Comparison of ENCODE assay signal across 8 cellular contexts in the genomic region with DNA sequence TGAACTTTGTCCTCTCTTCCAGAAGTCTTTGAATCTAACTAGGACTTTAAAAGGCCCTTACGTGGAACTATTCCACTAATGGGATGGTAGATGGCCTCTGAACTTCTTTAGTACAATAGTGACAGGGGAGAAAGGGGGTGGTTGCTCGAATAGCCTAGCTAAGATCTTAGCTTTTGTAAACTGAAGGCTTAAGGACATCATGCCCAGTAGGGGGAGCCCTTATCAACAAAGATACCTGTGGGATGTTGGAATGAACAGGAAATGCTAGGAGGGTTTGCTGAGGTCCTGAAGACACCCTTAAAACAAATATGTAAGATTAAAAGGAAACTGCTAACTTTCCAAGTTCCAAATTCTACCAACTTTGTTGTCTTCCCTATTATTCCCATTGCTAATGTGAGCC. TPM values are rescaled to one million over a fixed set of nuclear protein-coding genes. Genes with fewer than 3 reads are reported as not detected.
A peak's percentile ranks its signal among the peaks of the same experiment; 100 is the strongest.
DNase-seq lines count a peak whose midpoint lies in the region; ATAC-seq and TF ChIP-seq lines count a peak whose summit lies in the region.

No MANE protein-coding gene starts in this region.

- H3K4me3 ChIP-seq in GM23248 (no peak overlapping the region), epithelial cell of esophagus (ENCODE audit: low read length) (no peak overlapping the region), upper lobe of left lung (no peak overlapping the region)

- H3K36me3 ChIP-seq in GM23248 (ENCODE audit: low read depth) = no peaks in the 10 kb centered on the region
- no peaks in the 10 kb centered on the region for H3K36me3 ChIP-seq in upper lobe of left lung

- TF ChIP-seq CTCF in epithelial cell of esophagus (IDR thresholded peaks at IDR 0.05; ENCODE audit: insufficient read depth, low read depth, low read length, missing control alignments) = peak; percentile 84
- TF ChIP-seq CTCF in mesothelial cell of epicardium (IDR thresholded peaks at IDR 0.05; ENCODE audit: unreplicated experiment) = peak; percentile 66
- peak; percentile 34 to 76 (median 56) for TF ChIP-seq CTCF in upper lobe of left lung (IDR thresholded peaks at IDR 0.05)

- H3K9me3 ChIP-seq in GM23248 (ENCODE audit: low read depth) (no peaks in the 10 kb centered on the region), T-helper 17 cell (ENCODE audit: control insufficient read depth, low read length, poor library complexity, severe bottlenecking) (no peaks in the 10 kb centered on the region), upper lobe of left lung (no peaks in the 10 kb centered on the region)

- H3K4me1 ChIP-seq in GM23248 (ENCODE audit: insufficient read depth) (no peaks in the 10 kb centered on the region), upper lobe of left lung (peaks cover 20 to 30% (median 29%) of the 10 kb centered on the region in 4 donors)

- no peaks in the 10 kb centered on the region for H3K79me2 ChIP-seq in GM23248 (ENCODE audit: insufficient read depth)

- no peak overlapping the region for H3K9ac ChIP-seq in GM23248

- no peak overlapping the region for H2AFZ ChIP-seq in GM23248

- WGBS in GM23248 (ENCODE audit: low coverage in 1 of 2, low lambda C conversion rate in 2 of 2, missing lambda C conversion rate in 2 of 2), 2 experiments = 0 to 5% methylated on average over 2 of the region's 2 CpGs
- WGBS in upper lobe of left lung, 2 donors = 2 to 4% methylated on average over 2 of the region's 2 CpGs

- ATAC-seq in T-helper 17 cell (peak; percentile 46), upper lobe of left lung (ENCODE audit: low FRiP score in 2 of 2) (peak; percentile 74 to 87)

- H3K9me2 ChIP-seq in GM23248 (ENCODE audit: insufficient read depth) = no peaks in the 10 kb centered on the region

- no peak for TF ChIP-seq POLR2A in upper lobe of left lung (IDR thresholded peaks at IDR 0.05)

- H3K4me1 Mint-ChIP-seq in T-helper 17 cell (no peaks in the 10 kb centered on the region), mesothelial cell of epicardium (peaks cover 14% of the 10 kb centered on the region)

- H4K20me1 ChIP-seq in GM23248 (ENCODE audit: insufficient read depth) = no peaks in the 10 kb centered on the region

- no peak overlapping the region for H3K4me3 Mint-ChIP-seq in T-helper 17 cell
- H3K4me3 Mint-ChIP-seq in mesothelial cell of epicardium = no peak overlapping the region

- H3K9me3 Mint-ChIP-seq in mesothelial cell of epicardium = no peaks in the 10 kb centered on the region

- H3F3A ChIP-seq in GM23248 (ENCODE audit: insufficient read depth) = no peaks in the 10 kb centered on the region

- in situ Hi-C loops in GM23248 (cut with MboI) = loop anchor here (10.0 to 25.0 kb wide), 2 partner anchors 177 to 680 kb away; no protein-coding TSS in a partner anchor

- DNase-seq in DMS114 treated with DMSO at 0.1 percent for 48 hours (lab: John Stamatoyannopoulos, UW; ENCODE audit: unreplicated experiment) = peak; percentile 53
- DNase-seq in GM23248 = peak; percentile 83
- peak; percentile 88 for DNase-seq in NCI-H1694 (lab: John Stamatoyannopoulos, UW)
- DNase-seq in T-helper 17 cell = peak in 1 of 3 donors; percentile 13
- peak; percentile 90 for DNase-seq in epithelial cell of esophagus (ENCODE audit: low read depth)
- DNase-seq in mesothelial cell of epicardium (ENCODE audit: low spot score in 2 of 2, unreplicated experiment in 2 of 2) = peak in 1 of 2 experiments; percentile 55
- peak in 1 of 2 donors; percentile 56 for DNase-seq in upper lobe of left lung
- no peak for DNase-seq in NK-92 treated with Interleukin-12 subunit alpha and Interleukin-12 subunit beta, amount 100 ng/mL, for 24 hours (lab: John Stamatoyannopoulos, UW)

- no peaks in the 10 kb centered on the region for H3K27me3 ChIP-seq in GM23248 (replicated peaks; ENCODE audit: insufficient read depth)
- H3K27me3 ChIP-seq in upper lobe of left lung = no peaks in the 10 kb centered on the region

- no peak overlapping the region for H3K27ac Mint-ChIP-seq in T-helper 17 cell
- H3K27ac Mint-ChIP-seq in mesothelial cell of epicardium = no peak overlapping the region

- H3K27ac ChIP-seq in GM23248 (no peak overlapping the region), upper lobe of left lung (no peak overlapping the region)

- H3K4me2 ChIP-seq in GM23248 (ENCODE audit: unreplicated experiment) = no peak overlapping the region

- no peaks in the 10 kb centered on the region for H3K36me3 Mint-ChIP-seq in T-helper 17 cell (ENCODE audit: low read depth)
- H3K36me3 Mint-ChIP-seq in mesothelial cell of epicardium = no peaks in the 10 kb centered on the region

- no peak for TF ChIP-seq EP300 in upper lobe of left lung (IDR thresholded peaks at IDR 0.05)

- H3K27me3 Mint-ChIP-seq in T-helper 17 cell = peaks cover 51% of the 10 kb centered on the region
- H3K27me3 Mint-ChIP-seq in mesothelial cell of epicardium (ENCODE audit: low read depth) = no peaks in the 10 kb centered on the region

RNA-seq across cellular contexts. Expression of gene NHLH2, which starts 33.2 kb away (rescaled TPM):
- not detected in 2 replicates for total RNA-seq in GM23248 (2014; rRNA removed; shearing (Covaris generic))
- polyA plus RNA-seq in GM23248 (2016; fragmentation: Nextera tagmentation; extraction: Ambion mirVana) = 0.08 TPM in 1 of 2 replicates, not detected in the other
- not detected for total RNA-seq in T-helper 17 cell
- total RNA-seq in mesothelial cell of epicardium = 1.6 to 2.0 TPM (median 1.9 TPM) in 3 replicates
- total RNA-seq in upper lobe of left lung = 1 to 10 TPM in 1 of 6 donors, under 1 TPM in 3, not detected in 2; 0.30 to 1.3 (median 0.41) TPM

RNA-seq across cellular contexts. Expression of gene CASQ2, which starts 39.2 kb away (rescaled TPM):
- total RNA-seq in GM23248 (2014; rRNA removed; shearing (Covaris generic)) = not detected in 2 replicates
- polyA plus RNA-seq in GM23248 (2016; fragmentation: Nextera tagmentation; extraction: Ambion mirVana) = not detected in 2 replicates
- total RNA-seq in T-helper 17 cell (not detected), mesothelial cell of epicardium (0.09 to 0.24 TPM (median 0.13 TPM) in 3 replicates), upper lobe of left lung (1 to 10 TPM in 3 of 6 donors, under 1 TPM in 3; under 0.01 to 1.9 (median 0.99) TPM)
